ENCODE assay signal across 2 cellular contexts in genomic region chr15:95044780-95045417, GRCh38.
TF ChIP-seq lines count a peak whose summit lies in the region.

No MANE protein-coding gene starts in this region.

TF ChIP-seq in A549, 52 proteins besides CTCF, POLR2A, EP300 and RAD21:
- TF ChIP-seq REST (IDR thresholded peaks at IDR 0.05) = no peak
- TF ChIP-seq MAFK (IDR thresholded peaks at IDR 0.05; ENCODE audit: partially characterized antibody) = peak; percentile 52

TF ChIP-seq in H1, 55 proteins besides CTCF, POLR2A, EP300 and RAD21:
- TF ChIP-seq JUND (IDR thresholded peaks at IDR 0.05; ENCODE audit: low read length) = no peak
- TF ChIP-seq RXRA (IDR thresholded peaks at IDR 0.05; ENCODE audit: insufficient read depth, low read depth, low read length) = no peak
